In the genomic region with DNA sequence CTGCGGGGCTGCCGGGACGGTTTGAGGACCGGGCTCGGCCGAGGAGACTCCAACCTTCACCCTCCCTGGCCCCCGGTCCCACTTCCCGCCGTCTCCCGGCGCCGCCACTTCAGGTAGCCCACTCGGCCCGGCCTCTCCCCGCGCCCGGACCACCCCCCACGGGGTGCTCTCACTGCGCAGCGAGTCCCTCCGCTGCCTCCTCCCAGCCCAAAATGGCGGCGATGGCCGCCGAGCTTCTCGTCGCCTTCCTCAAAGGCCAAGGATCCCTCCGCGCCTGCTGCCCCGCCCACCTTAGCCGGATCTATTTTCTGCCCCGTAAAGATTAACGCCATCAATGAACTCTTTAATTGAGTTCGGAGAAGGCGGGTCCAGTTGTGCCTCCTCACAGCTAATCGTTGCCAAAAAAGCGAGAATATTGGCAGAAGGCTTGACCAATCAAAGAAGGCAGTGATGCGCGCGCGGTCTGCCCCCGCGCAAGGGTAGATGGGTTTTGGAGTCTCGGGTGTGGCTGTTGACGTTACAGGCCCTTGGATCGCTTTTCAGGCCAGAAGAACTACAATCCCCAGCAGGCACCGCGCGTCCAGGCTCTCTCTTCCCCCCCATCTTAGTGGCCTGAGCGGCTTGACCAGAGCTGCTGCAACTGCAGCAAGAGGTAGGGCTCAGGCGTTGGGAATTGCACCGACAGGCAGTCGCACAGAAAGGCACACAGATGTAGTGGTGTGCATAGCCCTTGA, we compare ENCODE assay signal across 8 cellular contexts. TPM values are rescaled to one million over a fixed set of nuclear protein-coding genes. Genes with fewer than 3 reads are reported as not detected.
A peak's percentile ranks its signal among the peaks of the same experiment; 100 is the strongest.
DNase-seq lines count a peak whose midpoint lies in the region; ATAC-seq lines count a peak whose summit lies in the region.

A gene with protein sequence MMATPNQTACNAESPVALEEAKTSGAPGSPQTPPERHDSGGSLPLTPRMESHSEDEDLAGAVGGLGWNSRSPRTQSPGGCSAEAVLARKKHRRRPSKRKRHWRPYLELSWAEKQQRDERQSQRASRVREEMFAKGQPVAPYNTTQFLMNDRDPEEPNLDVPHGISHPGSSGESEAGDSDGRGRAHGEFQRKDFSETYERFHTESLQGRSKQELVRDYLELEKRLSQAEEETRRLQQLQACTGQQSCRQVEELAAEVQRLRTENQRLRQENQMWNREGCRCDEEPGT (plus strand): TSS at position 588 of the 734 bp plus-strand sequence. CDS start 919 bp downstream, outside the sequence.

- H3K9me3 Mint-ChIP-seq in effector memory CD8-positive, alpha-beta T cell: no peaks in the 10 kb centered on the region

- H3K27me3 Mint-ChIP-seq in effector memory CD8-positive, alpha-beta T cell: no peaks in the 10 kb centered on the region

- peak within 1 kb of the TSS; percentile 97 to 98 for H3K4me3 Mint-ChIP-seq in effector memory CD8-positive, alpha-beta T cell

- H3K36me3 Mint-ChIP-seq in effector memory CD8-positive, alpha-beta T cell (ENCODE audit: insufficient read depth): peaks cover 28% of the 10 kb centered on the region

- peak; percentile 99 for DNase-seq in COR-L47 (lab: John Stamatoyannopoulos, UW)
- peak; percentile 100 for DNase-seq in HT1080 (ENCODE audit: low read depth)
- DNase-seq in NOMO-1 (lab: John Stamatoyannopoulos, UW; ENCODE audit: unreplicated experiment in 2 of 2): peak; percentile 99
- peak; percentile 90 to 94 (median 93) for DNase-seq in activated CD8-positive, alpha-beta memory T cell treated with anti-CD3 and anti-CD28 coated beads for 48 hours (ENCODE audit: low read depth in 2 of 3, low spot score in 2 of 3)
- peak; percentile 99 to 100 (median 99) for DNase-seq in effector memory CD8-positive, alpha-beta T cell
- DNase-seq in medulla oblongata (ENCODE audit: extremely low spot score): peak; percentile 100
- DNase-seq in stimulated activated CD4-positive, alpha-beta T cell treated with anti-CD3 and anti-CD28 coated beads, TNF-alpha, amount 100 ng/mL, for 48 hours (ENCODE audit: low read depth in 3 of 3): peak; percentile 95 to 97 (median 95)

- peaks cover 31 to 42% of the 10 kb centered on the region in 2 donors for H3K4me1 Mint-ChIP-seq in effector memory CD8-positive, alpha-beta T cell (ENCODE audit: low read depth in 2 of 2)

- peak; percentile 81 for ATAC-seq in GM21367 (IDR thresholded peaks at IDR 0.05; ENCODE audit: unreplicated experiment)
- ATAC-seq in effector memory CD8-positive, alpha-beta T cell (replicated peaks): peak; percentile 93

- peak within 1 kb of the TSS; percentile 98 to 99 for H3K27ac Mint-ChIP-seq in effector memory CD8-positive, alpha-beta T cell

RNA-seq across cellular contexts. Expression of the gene that starts here (rescaled TPM):
- total RNA-seq in HT1080 (2014; rRNA removed; shearing (Covaris generic)): 7.6 and 11.2 TPM in 2 replicates
- 7.5 and 8.4 TPM in 2 replicates for polyA plus RNA-seq in HT1080 (2015; cell fraction: cytosol; rRNA removed)
- polyA plus RNA-seq in HT1080 (2015; cell fraction: nucleus; rRNA removed): 6.5 and 12.5 TPM in 2 replicates

Comparison
In these comparisons a context has a peak if more than half of its experiments do, and no peak if none do; other contexts are left out.
1. Peak in every context shown above with its lines: DNase-seq and ATAC-seq.